Comparison of ENCODE assay signal across 17 cellular contexts in the genomic region with DNA sequence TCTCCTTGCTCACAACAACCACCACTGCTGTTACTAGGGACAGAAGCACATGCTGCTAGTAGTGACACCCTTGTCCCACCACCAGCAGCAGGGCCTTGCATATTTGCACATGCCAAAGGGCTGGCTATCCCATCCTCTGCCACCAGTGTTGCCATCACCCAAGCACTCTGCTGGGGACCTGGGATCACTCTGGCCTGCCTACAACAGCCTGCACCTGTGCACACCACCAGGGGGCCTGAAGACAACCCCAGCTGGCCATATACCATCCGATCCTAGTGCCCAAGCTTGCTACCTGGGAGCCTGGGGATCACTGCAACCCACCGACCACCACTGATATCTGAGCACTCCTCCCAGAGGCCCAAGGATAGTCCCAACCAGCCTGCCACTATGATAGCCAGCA.
"Had no signal": no experiment of that assay in that cellular context is flagged by ENCODE, and none has a peak within 500 bp of the region (broad histone marks: within the 10 kb centered on the region; RNA-seq: fewer than 3 reads in every experiment).

No MANE protein-coding gene starts in this region.

- FAIRE-seq: pancreas had no signal

- H3K4me3 ChIP-seq: cardiac muscle cell, dorsolateral prefrontal cortex, gastroesophageal sphincter, heart right ventricle, lung, pancreas, spleen, thoracic aorta had no signal

- H3K36me3 ChIP-seq: cardiac muscle cell, gastroesophageal sphincter, heart right ventricle, pancreas, spleen, thoracic aorta had no signal

- H3K4me1 ChIP-seq: gastroesophageal sphincter, heart right ventricle, pancreas, spleen had no signal

- H3K27me3 ChIP-seq: cardiac muscle cell, dorsolateral prefrontal cortex, gastroesophageal sphincter, heart right ventricle, pancreas, spleen had no signal

- H3K27ac ChIP-seq: cardiac muscle cell, dorsolateral prefrontal cortex, gastroesophageal sphincter, heart right ventricle, pancreas, spleen, thoracic aorta had no signal

- ATAC-seq: activated naive CD4-positive, alpha-beta T cell treated with anti-CD3 and anti-CD28 coated beads, Interleukin-2, amount 50 U/mL, for 72 hours; activated T-cell treated with anti-CD3 and anti-CD28 coated beads, Interleukin-2, amount 50 U/mL, for 4 hours; gastroesophageal sphincter; heart right ventricle; pancreas; sciatic nerve had no signal

- DNase-seq: activated CD4-positive, alpha-beta memory T cell treated with anti-CD3 and anti-CD28 coated beads for 36 hours; activated CD4-positive, alpha-beta T cell treated with anti-CD3 and anti-CD28 coated beads for 1 hour; activated effector memory CD4-positive, alpha-beta T cell treated with Interleukin-2 at 50 U/mL for 16 hours; activated T-cell treated with anti-CD3 and anti-CD28 coated beads, Interleukin-2, amount 50 U/mL, for 4 hours; dorsolateral prefrontal cortex; erythroblast; heart right ventricle; islet precursor cell; midbrain; pancreas; spleen had no signal

- H3K9me3 ChIP-seq: pancreas, thoracic aorta had no signal
